ENCODE assay signal across 16 cellular contexts in the genomic region with DNA sequence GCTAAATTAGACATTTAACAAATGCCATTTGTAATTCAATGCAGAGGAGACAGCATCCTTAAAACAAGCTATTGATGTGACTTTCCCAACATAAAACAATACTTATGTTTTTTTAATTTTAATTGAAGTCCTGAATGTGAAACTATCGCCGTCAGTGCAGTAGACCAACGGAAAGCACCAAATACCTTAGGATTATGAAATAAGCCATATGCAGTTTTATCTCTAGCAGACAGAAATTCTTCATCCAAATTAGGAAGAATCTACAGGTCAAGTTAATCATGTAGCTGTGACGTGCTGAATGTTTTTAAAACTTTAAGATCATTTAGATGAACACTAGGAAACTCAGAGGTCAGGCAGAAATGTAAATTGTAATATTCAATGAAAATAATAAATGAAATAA. TPM values are rescaled to one million over a fixed set of nuclear protein-coding genes. Genes with fewer than 3 reads are reported as not detected.
DNase-seq lines count a peak whose midpoint lies in the region; ATAC-seq and TF ChIP-seq lines count a peak whose summit lies in the region.
"Had no signal": no experiment of that assay in that cellular context is flagged by ENCODE, and none has a peak within 500 bp of the region (broad histone marks: within the 10 kb centered on the region; RNA-seq: fewer than 3 reads in every experiment).

No MANE protein-coding gene starts in this region.

- H3K4me3 Mint-ChIP-seq in HFFc6, result peak overlapping the region; percentile 84; the same call in 1 of the 2 replicates
- peak overlapping the region; percentile 28 for H3K4me3 Mint-ChIP-seq in progenitor cell of endocrine pancreas (ENCODE audit: low read depth)
- no peak overlapping the region for H3K4me3 Mint-ChIP-seq in activated CD8-positive, alpha-beta T cell treated with anti-CD3 and anti-CD28 coated beads for 36 hours
- H3K4me3 Mint-ChIP-seq: B cell had no signal

- H3K4me1 Mint-ChIP-seq in HFFc6 (ENCODE audit: low read depth) (peaks cover 27% of the 10 kb centered on the region), progenitor cell of endocrine pancreas (ENCODE audit: low read depth) (peaks cover 8% of the 10 kb centered on the region)
- peaks cover 10% of the 10 kb centered on the region for H3K4me1 Mint-ChIP-seq in activated CD8-positive, alpha-beta T cell treated with anti-CD3 and anti-CD28 coated beads for 36 hours (ENCODE audit: low read depth)

- POLR2A ChIA-PET in activated CD8-positive, alpha-beta T cell treated with anti-CD3 and anti-CD28 coated beads for 36 hours (lab: Charles Lee), result no interaction called here

- no peaks in the 10 kb centered on the region for H3K36me3 Mint-ChIP-seq in HFFc6 (ENCODE audit: low read depth)
- H3K36me3 Mint-ChIP-seq in progenitor cell of endocrine pancreas (ENCODE audit: insufficient read depth), result no peaks in the 10 kb centered on the region
- H3K36me3 Mint-ChIP-seq in activated CD8-positive, alpha-beta T cell treated with anti-CD3 and anti-CD28 coated beads for 36 hours (ENCODE audit: low read depth), result no peaks in the 10 kb centered on the region

- intact Hi-C loops in activated CD8-positive, alpha-beta T cell treated with anti-CD3 and anti-CD28 coated beads for 36 hours (cut with micrococcal nuclease), result no loop called here

- TF ChIP-seq CTCF in HFFc6 (IDR thresholded peaks at IDR 0.05) (no peak), progenitor cell of endocrine pancreas (IDR thresholded peaks at IDR 0.05; ENCODE audit: unreplicated experiment) (no peak)
- no peak for TF ChIP-seq CTCF in activated CD8-positive, alpha-beta T cell treated with anti-CD3 and anti-CD28 coated beads for 36 hours (IDR thresholded peaks at IDR 0.05)

- no peaks in the 10 kb centered on the region for H3K9me3 Mint-ChIP-seq in HFFc6
- H3K9me3 Mint-ChIP-seq in progenitor cell of endocrine pancreas (ENCODE audit: low read depth), result no peaks in the 10 kb centered on the region
- H3K9me3 Mint-ChIP-seq in activated CD8-positive, alpha-beta T cell treated with anti-CD3 and anti-CD28 coated beads for 36 hours, result no peaks in the 10 kb centered on the region
- H3K9me3 Mint-ChIP-seq: CD4-positive, alpha-beta T cell had no signal

- H3K27ac Mint-ChIP-seq in HFFc6 (no peak overlapping the region), progenitor cell of endocrine pancreas (no peak overlapping the region)
- H3K27ac Mint-ChIP-seq in activated CD8-positive, alpha-beta T cell treated with anti-CD3 and anti-CD28 coated beads for 36 hours, result no peak overlapping the region
- H3K27ac Mint-ChIP-seq: B cell; CD4-positive, alpha-beta T cell had no signal

- ATAC-seq in activated CD8-positive, alpha-beta T cell treated with anti-CD3 and anti-CD28 coated beads for 36 hours, result no peak
- ATAC-seq in HG03469 (IDR thresholded peaks at IDR 0.05; ENCODE audit: unreplicated experiment), result no peak
- ATAC-seq: K562 had no signal

- CTCF ChIA-PET in activated CD8-positive, alpha-beta T cell treated with anti-CD3 and anti-CD28 coated beads for 36 hours (lab: Charles Lee), result no interaction called here

- H3K27me3 Mint-ChIP-seq in HFFc6 (ENCODE audit: insufficient read depth), result peaks cover 21% of the 10 kb centered on the region
- peaks cover 57% of the 10 kb centered on the region for H3K27me3 Mint-ChIP-seq in progenitor cell of endocrine pancreas
- H3K27me3 Mint-ChIP-seq in activated CD8-positive, alpha-beta T cell treated with anti-CD3 and anti-CD28 coated beads for 36 hours, result peaks cover 51% of the 10 kb centered on the region

- no peak for DNase-seq in HFFc6
- DNase-seq in amniotic epithelial cell (ENCODE audit: low read depth), result peak; percentile 83
- peak; percentile 76 for DNase-seq in iris pigment epithelial cell (ENCODE audit: low read depth)
- no peak for DNase-seq in progenitor cell of endocrine pancreas (ENCODE audit: low spot score, unreplicated experiment)
- no peak for DNase-seq in mucosa of gallbladder (ENCODE audit: low spot score)
- no peak for DNase-seq in activated CD8-positive, alpha-beta T cell treated with anti-CD3 and anti-CD28 coated beads for 36 hours
- DNase-seq in KG1 (lab: John Stamatoyannopoulos, UW), result no peak
- DNase-seq: Calu3; CD4-positive, alpha-beta T cell; DMS79 treated with DMSO at 0.1 percent for 48 hours; GF-D8; NCI-H1048; NCI-H2107 had no signal

RNA-seq across cellular contexts. Expression of gene ST6GALNAC5, which starts 0.7 kb away (rescaled TPM):
- 1 to 10 TPM in 4 of 6 experiments, not detected in 2; 1.3 to 3.0 (median 2.1) TPM for total RNA-seq in HFFc6 (2021; fragmentation: NEBNext Ultra II Directional; extraction: Animal tissue kit (Norgen Biotek cat#: 25700))
- total RNA-seq in progenitor cell of endocrine pancreas (9.5 and 13.6 TPM in 2 replicates), mucosa of gallbladder (65.9 TPM)
- not detected for total RNA-seq in activated CD8-positive, alpha-beta T cell treated with anti-CD3 and anti-CD28 coated beads for 36 hours
- total RNA-seq: B cell; CD4-positive, alpha-beta T cell had no signal

Comparison
In these comparisons a context has a peak if more than half of its experiments do, and no peak if none do; other contexts are left out.
1. DNase-seq: peak in amniotic epithelial cell (single experiment) and iris pigment epithelial cell (single experiment); none in HFFc6 (single experiment), progenitor cell of endocrine pancreas (single experiment), mucosa of gallbladder (single experiment), activated CD8-positive, alpha-beta T cell treated with anti-CD3 and anti-CD28 coated beads for 36 hours (single experiment) and KG1 (single experiment).